Comparison of ENCODE assay signal across 26 cellular contexts in genomic region chr10:1874533-1874932, GRCh38.
DNase-seq lines count a peak whose midpoint lies in the region; ATAC-seq, FAIRE-seq and TF ChIP-seq lines count a peak whose summit lies in the region.
"Had no signal": no experiment of that assay in that cellular context is flagged by ENCODE, and none has a peak within 500 bp of the region (broad histone marks: within the 10 kb centered on the region; RNA-seq: fewer than 3 reads in every experiment).

No MANE protein-coding gene starts in this region.

- peaks cover 8% of the 10 kb centered on the region; the same call in 1 of the 2 replicates for H3K36me3 ChIP-seq in BLaER1
- H3K36me3 ChIP-seq in GM12878 (ENCODE audit: control insufficient read depth in 2 of 2, insufficient read depth in 2 of 2, low read length in 1 of 2): no peaks in the 10 kb centered on the region
- H3K36me3 ChIP-seq in HAP-1 (replicated peaks): no peaks in the 10 kb centered on the region

- H4K20me1 ChIP-seq in BLaER1: no peaks in the 10 kb centered on the region
- no peaks in the 10 kb centered on the region for H4K20me1 ChIP-seq in GM12878 (ENCODE audit: control insufficient read depth, insufficient read depth)

- H3K9ac ChIP-seq in BLaER1 (no peak overlapping the region), GM12878 (ENCODE audit: control insufficient read depth, insufficient read depth, low read length) (no peak overlapping the region)

- in situ Hi-C loops in GM13976 (cut with MboI; ENCODE audit: low sequenced_read_pairs, unreplicated experiment): no loop called here
- in situ Hi-C loops in GM12878 (cut with MboI): no loop called here
- in situ Hi-C loops in HAP-1 (cut with MboI; ENCODE audit: low sequenced_read_pairs): no loop called here

- H3K27ac ChIP-seq in BLaER1 (peak overlapping the region; percentile 58), GM12878 (ENCODE audit: control insufficient read depth, insufficient read depth) (no peak overlapping the region)
- H3K27ac ChIP-seq: C4-2B, HL-60, RWPE1, SK-N-MC had no signal

- RAD21 ChIA-PET in GM12878 (lab: Charles Lee; ENCODE audit: unreplicated experiment): interaction anchor here (4.2 kb wide), 1 partner anchor 136 kb away, joined by 47 read pairs; the partner anchor contains the start of gene ADARB2

- H3K4me2 ChIP-seq in BLaER1 (peak overlapping the region; percentile 21; the same call in 1 of the 2 replicates), GM12878 (ENCODE audit: control insufficient read depth, insufficient read depth) (no peak overlapping the region)

- SMC1A ChIA-PET in GM12878 (lab: Charles Lee; ENCODE audit: uncharacterized antibody, unreplicated experiment): interaction anchor here (0.6 to 3.7 kb wide), 7 partner anchors 11 to 769 kb away, joined by 3 to 19 read pairs (median 3); partner anchors contain the start of gene ADARB2

- no peak for TF ChIP-seq RAD21 in GM12878 (IDR thresholded peaks at IDR 0.05; ENCODE audit: insufficient read depth, low read depth, low read length)

- H3K27me3 ChIP-seq in BLaER1 (no peaks in the 10 kb centered on the region), GM12878 (replicated peaks in 1 of 2; ENCODE audit: control insufficient read depth in 2 of 2, insufficient read depth in 2 of 2, low read length in 1 of 2) (no peaks in the 10 kb centered on the region; a peak in 2 of 4 replicates), HAP-1 (ENCODE audit: low read depth) (no peaks in the 10 kb centered on the region)

- POLR2A ChIA-PET in GM12878 (lab: Charles Lee): interaction anchor here (0.7 to 1.2 kb wide), 2 partner anchors 135 to 455 kb away, joined by 5 read pairs; no protein-coding TSS in a partner anchor

- BruUV-seq in GM12878 (replicated peaks; lab: Mats Ljungman, UMichigan): no TSS peak

- H2AFZ ChIP-seq in GM12878 (ENCODE audit: control insufficient read depth, low read depth, low read length): no peak overlapping the region

- TF ChIP-seq CTCF in GM13976 (IDR thresholded peaks at IDR 0.05; ENCODE audit: borderline replicate concordance, control extremely low read depth, extremely low read depth, insufficient read depth, missing control alignments): no peak
- TF ChIP-seq CTCF in GM12878 (IDR thresholded peaks at IDR 0.05 in 2 of 3, conservative IDR thresholded peaks at IDR 0.05 in 1 of 3; ENCODE audit: control insufficient read depth in 2 of 3, extremely low read depth in 1 of 3, insufficient read depth in 1 of 3, low read depth in 3 of 3, low read length in 3 of 3): no peak

- 0 out of 4 replicates have a peak, but pooled peaks of 1 of the 2 experiments have one; percentile 5 for TF ChIP-seq EP300 in GM12878 (IDR thresholded peaks at IDR 0.05; ENCODE audit: borderline replicate concordance in 1 of 2, control insufficient read depth in 1 of 2, low read depth in 2 of 2, low read length in 2 of 2)

- no peaks in the 10 kb centered on the region for H3K79me2 ChIP-seq in GM12878 (ENCODE audit: control insufficient read depth, insufficient read depth, low read length)

- H3K4me1 ChIP-seq in BLaER1: peaks cover 95% of the 10 kb centered on the region
- peaks cover 4% of the 10 kb centered on the region; the same call in 1 of the 2 replicates for H3K4me1 ChIP-seq in GM12878 (ENCODE audit: control insufficient read depth, insufficient read depth, low read length)
- H3K4me1 ChIP-seq in HAP-1: no peaks in the 10 kb centered on the region

- intact Hi-C loops in GM12878 (cut with micrococcal nuclease; ENCODE audit: unreplicated experiment): no loop called here

- peak; percentile 34 for DNase-seq in GM13976 (ENCODE audit: low spot score)
- DNase-seq in GM12878 (ENCODE audit: low read depth, low spot score): no peak
- no peak for DNase-seq in OCI-M2 (lab: John Stamatoyannopoulos, UW; ENCODE audit: unreplicated experiment)
- no peak for DNase-seq in HAP-1 (ENCODE audit: low spot score in 2 of 2)
- DNase-seq in DMS 273 (lab: John Stamatoyannopoulos, UW; ENCODE audit: unreplicated experiment): no peak
- no peak for DNase-seq in HCEC 1CT
- DNase-seq: AML-193; Calu3; CD8-positive, alpha-beta memory T cell; EL; GF-D8; MM.1S; NCI-H1048; NCI-H1436; NCI-H187 treated with DMSO at 0.1 percent for 48 hours; SHP77 treated with DMSO at 0.1 percent for 48 hours had no signal

- H3K4me3 ChIP-seq in BLaER1: no peak overlapping the region
- H3K4me3 ChIP-seq in GM12878: no peak overlapping the region
- H3K4me3 ChIP-seq in HAP-1: no peak overlapping the region
- H3K4me3 ChIP-seq: K562, SK-N-MC had no signal

- no peak for TF ChIP-seq POLR2A in GM12878 (IDR thresholded peaks at IDR 0.05; ENCODE audit: low read depth, low read length)

- ATAC-seq in GM21360 (IDR thresholded peaks at IDR 0.05; ENCODE audit: unreplicated experiment): peak; percentile 57
- ATAC-seq in GM12878: peak; percentile 90
- ATAC-seq: HepG2, K562 had no signal

- H3K9me3 ChIP-seq in BLaER1: peaks cover 52% of the 10 kb centered on the region
- H3K9me3 ChIP-seq in GM12878 (replicated peaks; ENCODE audit: control insufficient read depth, insufficient read depth, low read length): no peaks in the 10 kb centered on the region
- H3K9me3 ChIP-seq in HAP-1: no peaks in the 10 kb centered on the region

- CTCF ChIA-PET in GM12878 (lab: Yijun Ruan, JAX): interaction anchor here (2.3 kb wide), 1 partner anchor 41 kb away, joined by 5 read pairs; no protein-coding TSS in a partner anchor

- no peak for FAIRE-seq in GM12878 (lab: Jason Lieb, UNC)
- FAIRE-seq: GM12891, H1, HepG2, K562 had no signal

- WGBS in GM12878 (ENCODE audit: insufficient coverage, insufficient replicate concordance, low lambda C conversion rate, missing lambda C conversion rate): 6% methylated on average over 6 of the region's 6 CpGs

TF ChIP-seq in GM12878, 131 proteins besides CTCF, POLR2A, EP300 and RAD21:
- TF ChIP-seq ATF7 (IDR thresholded peaks at IDR 0.05; ENCODE audit: low read depth) (peak; percentile 2; the same call in 1 of the 2 replicates), IKZF2 (IDR thresholded peaks at IDR 0.05) (peak in 1 of 2 experiments; percentile 12; a peak in 2 of 4 replicates), DPF2 (IDR thresholded peaks at IDR 0.05) (peak; percentile 50), IKZF1 (conservative IDR thresholded peaks at IDR 0.05) (0 out of 2 replicates have a peak, but pooled peaks have one; percentile 17), JUNB (IDR thresholded peaks at IDR 0.05) (peak; percentile 61), MEF2B (IDR thresholded peaks at IDR 0.05; ENCODE audit: partially characterized antibody, poor library complexity, severe bottlenecking) (peak; percentile 68), BHLHE40 (IDR thresholded peaks at IDR 0.05; ENCODE audit: borderline replicate concordance in 1 of 2, low read depth in 2 of 2, low read length in 1 of 2) (0 out of 4 replicates have a peak, but pooled peaks of 1 of the 2 experiments have one; percentile 9), SKIL (IDR thresholded peaks at IDR 0.05; ENCODE audit: low read depth, poor library complexity, severe bottlenecking) (no peak), RELB (IDR thresholded peaks at IDR 0.05; ENCODE audit: low read depth) (0 out of 2 replicates have a peak, but pooled peaks have one; percentile 24), PKNOX1 (IDR thresholded peaks at IDR 0.05) (no peak), IRF4 (IDR thresholded peaks at IDR 0.05; ENCODE audit: low read depth, low read length) (peak; percentile 62; the same call in 1 of the 2 replicates), KDM1A (IDR thresholded peaks at IDR 0.05; ENCODE audit: borderline replicate concordance) (no peak), RUNX3 (IDR thresholded peaks at IDR 0.05; ENCODE audit: low read length) (peak; percentile 31)
